In genomic region chr17:4565209-4566141, GRCh38 we compare ENCODE assay signal across 8 cellular contexts. TPM values are rescaled to one million over a fixed set of nuclear protein-coding genes. Genes with fewer than 3 reads are reported as not detected.
A peak's percentile ranks its signal among the peaks of the same experiment; 100 is the strongest.
DNase-seq lines count a peak whose midpoint lies in the region; ATAC-seq and TF ChIP-seq lines count a peak whose summit lies in the region.

No MANE protein-coding gene starts in this region.

- DNase-seq in GM10266 (ENCODE audit: extremely low spot score) (peak; percentile 76), NCI-H128 (lab: John Stamatoyannopoulos, UW; ENCODE audit: unreplicated experiment) (peak; percentile 12), SK-N-MC (ENCODE audit: low read depth, low spot score) (peak; percentile 16), amygdala (lab: John Stamatoyannopoulos, UW) (peak in 41 of 56 donors; percentile 9 to 77 (median 30)), left ventricle myocardium inferior (peak; percentile 51), prostate gland (ENCODE audit: low spot score) (peak; percentile 51)

- peak overlapping the region; percentile 72 for H3K4me3 ChIP-seq in SK-N-MC
- H3K4me3 ChIP-seq in left ventricle myocardium inferior, result no peak overlapping the region
- no peak overlapping the region for H3K4me3 ChIP-seq in prostate gland

- TF ChIP-seq CTCF in GM10266 (IDR thresholded peaks at IDR 0.05; ENCODE audit: control insufficient read depth, insufficient read depth, low read depth, missing control alignments), result peak; percentile 79
- peak; percentile 86 for TF ChIP-seq CTCF in left ventricle myocardium inferior (IDR thresholded peaks at IDR 0.05; ENCODE audit: borderline replicate concordance)
- peak; percentile 38 to 76 (median 52) for TF ChIP-seq CTCF in prostate gland (IDR thresholded peaks at IDR 0.05)

- H3K9ac ChIP-seq in SK-N-MC (ENCODE audit: insufficient read length), result peak overlapping the region; percentile 66

- TF ChIP-seq POLR2A in prostate gland (IDR thresholded peaks at IDR 0.05), result no peak

- WGBS in prostate gland, result 32% methylated on average over 16 of the region's 16 CpGs

- peaks cover 25% of the 10 kb centered on the region for H3K4me1 ChIP-seq in left ventricle myocardium inferior
- H3K4me1 ChIP-seq in prostate gland (replicated peaks), result no peaks in the 10 kb centered on the region

- ATAC-seq in HG03135 (IDR thresholded peaks at IDR 0.05; ENCODE audit: unreplicated experiment) (no peak), HG03159 (IDR thresholded peaks at IDR 0.05; ENCODE audit: unreplicated experiment) (no peak)

- H3K9me3 ChIP-seq in SK-N-MC (ENCODE audit: low read depth, low read length), result no peaks in the 10 kb centered on the region
- H3K9me3 ChIP-seq in left ventricle myocardium inferior (replicated peaks), result no peaks in the 10 kb centered on the region
- H3K9me3 ChIP-seq in prostate gland, result no peaks in the 10 kb centered on the region

- H3K36me3 ChIP-seq in SK-N-MC (ENCODE audit: insufficient read depth, low read length) (no peaks in the 10 kb centered on the region), left ventricle myocardium inferior (no peaks in the 10 kb centered on the region), prostate gland (no peaks in the 10 kb centered on the region)

- intact Hi-C loops in left ventricle myocardium inferior (cut with micrococcal nuclease) (loop anchor here (5.0 kb wide), 1 partner anchor 62 kb away; no protein-coding TSS in a partner anchor), prostate gland (cut with DNase I) (loop anchor here (10.0 kb wide), 1 partner anchor 141 kb away; no protein-coding TSS in a partner anchor)

- H3K27me3 ChIP-seq in left ventricle myocardium inferior (ENCODE audit: low read depth), result no peaks in the 10 kb centered on the region
- no peaks in the 10 kb centered on the region for H3K27me3 ChIP-seq in prostate gland (replicated peaks; ENCODE audit: insufficient read depth)

- H3K27ac ChIP-seq in SK-N-MC, result no peak overlapping the region
- peak overlapping the region; percentile 43 for H3K27ac ChIP-seq in left ventricle myocardium inferior (replicated peaks)
- H3K27ac ChIP-seq in prostate gland, result no peak overlapping the region

RNA-seq across cellular contexts. Expression of gene GGT6, which starts 5.1 kb away (rescaled TPM):
- total RNA-seq in left ventricle myocardium inferior (not detected), prostate gland (10 to 100 TPM; 23.5 to 35.6 TPM)

RNA-seq across cellular contexts. Expression of gene MYBBP1A, which starts 10.3 kb away (rescaled TPM):
- total RNA-seq in left ventricle myocardium inferior, result 21.3 TPM
- total RNA-seq in prostate gland, result 10 to 100 TPM; 44.4 to 71.2 TPM

RNA-seq across cellular contexts. Expression of gene SMTNL2, which starts 18.9 kb away (rescaled TPM):
- total RNA-seq in left ventricle myocardium inferior, result 33.4 TPM
- total RNA-seq in prostate gland, result 1 to 10 TPM; 4.6 to 6.3 TPM

Comparison
In these comparisons a context has a peak if more than half of its experiments do, and no peak if none do; other contexts are left out.
1. DNase-seq: peak in every context shown above with its lines; median percentile 76 in GM10266; 51 in left ventricle myocardium inferior; 51 in prostate gland; 30 in amygdala; 16 in SK-N-MC; 12 in NCI-H128.
2. RNA of gene GGT6, which starts 5.1 kb away (total RNA-seq): 23.5 to 35.6 TPM in prostate gland; not detected in left ventricle myocardium inferior (single experiment); every median in the first group is over 10 times any median in the second.
3. Peak in every context shown above with its lines, with median percentiles within 50 percentile points of each other: CTCF ChIP-seq.